In the genomic region with DNA sequence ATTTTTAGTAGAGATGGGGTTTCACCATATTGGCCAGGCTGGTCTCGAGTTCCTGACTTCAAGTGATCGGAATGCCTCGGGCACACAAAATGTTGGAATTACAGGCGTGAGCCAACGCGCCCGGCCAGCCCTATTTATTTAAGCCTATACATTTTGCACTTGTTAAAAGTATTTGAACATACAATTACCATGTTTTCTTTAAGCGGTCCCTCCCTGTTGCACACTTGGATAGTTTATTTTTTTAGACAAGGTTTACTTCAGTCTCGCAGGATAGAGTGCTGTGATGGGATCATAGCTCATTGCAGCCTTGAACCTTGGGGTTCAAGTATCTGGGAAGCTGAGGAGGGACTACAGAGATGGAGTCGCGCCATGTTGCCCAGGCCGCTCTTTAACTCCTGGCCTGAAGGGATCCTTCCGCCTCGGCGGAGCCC, we compare ENCODE assay signal across 8 cellular contexts. TPM values are rescaled to one million over a fixed set of nuclear protein-coding genes. Genes with fewer than 3 reads are reported as not detected.
DNase-seq lines count a peak whose midpoint lies in the region; ATAC-seq, FAIRE-seq and TF ChIP-seq lines count a peak whose summit lies in the region.

No MANE protein-coding gene starts in this region.

- peaks cover 9% of the 10 kb centered on the region for H3K4me1 Mint-ChIP-seq in activated naive CD4-positive, alpha-beta T cell treated with anti-CD3 and anti-CD28 coated beads, Interleukin-2, amount 50 U/mL, for 24 hours

- no peaks in the 10 kb centered on the region for H3K36me3 Mint-ChIP-seq in activated naive CD4-positive, alpha-beta T cell treated with anti-CD3 and anti-CD28 coated beads, Interleukin-2, amount 50 U/mL, for 24 hours

- H3K79me2 ChIP-seq in K562 (ENCODE audit: control insufficient read depth, insufficient read depth, low read length): no peaks in the 10 kb centered on the region; the same call in 2 of the 3 replicates
- no peaks in the 10 kb centered on the region for H3K79me2 ChIP-seq in mesendoderm (ENCODE audit: control insufficient read depth, insufficient read depth, low read length)

- no peak overlapping the region for H4K8ac ChIP-seq in mesendoderm (ENCODE audit: low read depth, low read length)

- H3K4me1 ChIP-seq in K562 (replicated peaks in 1 of 2; ENCODE audit: control insufficient read depth in 2 of 2, insufficient read depth in 2 of 2, low read length in 2 of 2) (peaks cover 7 to 23% of the 10 kb centered on the region in 2 experiments; a peak in 3 of 5 replicates), mesendoderm (ENCODE audit: control insufficient read depth, low read depth, low read length) (no peaks in the 10 kb centered on the region), upper lobe of right lung (peaks cover 4% of the 10 kb centered on the region)

- POLR2A ChIA-PET in K562 (lab: Yijun Ruan, JAX): interaction anchor here (0.9 to 1.6 kb wide), 4 partner anchors 11 to 102 kb away, joined by 3 to 6 read pairs (median 4); no protein-coding TSS in a partner anchor

- no peaks in the 10 kb centered on the region for H3K27me3 Mint-ChIP-seq in activated naive CD4-positive, alpha-beta T cell treated with anti-CD3 and anti-CD28 coated beads, Interleukin-2, amount 50 U/mL, for 24 hours

- TF ChIP-seq CTCF in K562 (IDR thresholded peaks at IDR 0.05 in 2 of 3, conservative IDR thresholded peaks at IDR 0.05 in 1 of 3; ENCODE audit: insufficient read depth in 2 of 3, low read depth in 1 of 3, low read length in 3 of 3) (no peak), upper lobe of right lung (IDR thresholded peaks at IDR 0.05) (no peak)

- TSS peak; percentile 99 for BruUV-seq in K562 (replicated peaks; lab: Mats Ljungman, UMichigan)

- H2BK15ac ChIP-seq in mesendoderm (replicated peaks; ENCODE audit: low read depth): no peak overlapping the region

- in situ Hi-C loops in K562 (cut with MboI): no loop called here

- TF ChIP-seq EP300 in K562 (IDR thresholded peaks at IDR 0.05; ENCODE audit: low read length): no peak

- no peak for TF ChIP-seq RAD21 in K562 (CRISPR knock-in tag; conservative IDR thresholded peaks at IDR 0.05 in 1 of 2, IDR thresholded peaks at IDR 0.05 in 1 of 2)

- no peak overlapping the region for H2BK120ac ChIP-seq in mesendoderm (ENCODE audit: low read depth, low read length)

- FAIRE-seq in K562 (lab: Jason Lieb, UNC): no peak

- no peaks in the 10 kb centered on the region for H3K9me1 ChIP-seq in K562 (ENCODE audit: control insufficient read depth, insufficient read depth, low read length)

- H3K56ac ChIP-seq in mesendoderm (ENCODE audit: low read length): peak overlapping the region; percentile 75

- H4K5ac ChIP-seq in mesendoderm (ENCODE audit: low read length): no peak overlapping the region

- H3K27me3 ChIP-seq in K562 (ENCODE audit: control insufficient read depth in 2 of 2, insufficient read depth in 2 of 2, low read length in 2 of 2) (no peaks in the 10 kb centered on the region), mesendoderm (ENCODE audit: insufficient read depth, low read length, poor library complexity) (no peaks in the 10 kb centered on the region), upper lobe of right lung (no peaks in the 10 kb centered on the region)

- peak overlapping the region; percentile 88 for H2AFZ ChIP-seq in K562 (ENCODE audit: low read depth, low read length)

- CTCF ChIA-PET in K562 (lab: Yijun Ruan, JAX; ENCODE audit: low intra/inter-chr PET ratio): interaction anchor here (0.8 kb wide), 1 partner anchor 97 kb away, joined by 4 read pairs; no protein-coding TSS in a partner anchor

- DNase-seq in activated naive CD4-positive, alpha-beta T cell (lab: John Stamatoyannopoulos, UW): no peak
- no peak for DNase-seq in K562 (ENCODE audit: extremely low read depth in 1 of 4, low spot score in 3 of 4)
- no peak for DNase-seq in mesendoderm
- DNase-seq in upper lobe of right lung: peak; percentile 29
- no peak for DNase-seq in KG1 (lab: John Stamatoyannopoulos, UW)
- DNase-seq in NCI-H2227 (lab: John Stamatoyannopoulos, UW; ENCODE audit: unreplicated experiment): no peak
- DNase-seq in DMS 273 treated with DMSO at 0.1 percent for 48 hours (lab: John Stamatoyannopoulos, UW): no peak

- H3K9ac ChIP-seq in K562 (ENCODE audit: insufficient read depth in 1 of 2, low read depth in 2 of 2, low read length in 2 of 2) (peak overlapping the region; percentile 84 to 100), mesendoderm (ENCODE audit: low read length) (no peak overlapping the region)

- 42% methylated on average over 15 of the region's 15 CpGs for WGBS in K562 (ENCODE audit: insufficient coverage, low coverage, missing lambda C conversion rate)
- no CpG with 5 or more reads among the region's 15 CpGs for WGBS in mesendoderm (ENCODE audit: extremely low coverage, insufficient coverage, low lambda C conversion rate)

- peak overlapping the region; percentile 61 for H3K4me3 ChIP-seq in K562
- no peak overlapping the region for H3K4me3 ChIP-seq in mesendoderm (ENCODE audit: low read length)
- H3K4me3 ChIP-seq in upper lobe of right lung: peak overlapping the region; percentile 64

- H3K9me3 Mint-ChIP-seq in activated naive CD4-positive, alpha-beta T cell treated with anti-CD3 and anti-CD28 coated beads, Interleukin-2, amount 50 U/mL, for 24 hours: no peaks in the 10 kb centered on the region

- H4K20me1 ChIP-seq in K562 (replicated peaks; ENCODE audit: control insufficient read depth, insufficient read depth, low read length): no peaks in the 10 kb centered on the region

- no peak overlapping the region for H2AK5ac ChIP-seq in mesendoderm (ENCODE audit: low read length)

- peak overlapping the region; percentile 86 for H3K4me3 Mint-ChIP-seq in activated naive CD4-positive, alpha-beta T cell treated with anti-CD3 and anti-CD28 coated beads, Interleukin-2, amount 50 U/mL, for 24 hours

- no peak overlapping the region for H3K23ac ChIP-seq in mesendoderm (ENCODE audit: low read length)

- no peak overlapping the region for H3K4ac ChIP-seq in mesendoderm (ENCODE audit: low read depth, low read length)

- H3K36me3 ChIP-seq in K562 (ENCODE audit: control insufficient read depth, insufficient read depth, low read length): no peaks in the 10 kb centered on the region
- H3K36me3 ChIP-seq in mesendoderm (ENCODE audit: control insufficient read depth, insufficient read depth, low read length): no peaks in the 10 kb centered on the region
- no peaks in the 10 kb centered on the region for H3K36me3 ChIP-seq in upper lobe of right lung

- intact Hi-C loops in K562 (cut with micrococcal nuclease): no loop called here
- intact Hi-C loops in upper lobe of right lung (cut with DNase I): no loop called here

- H3K9me3 ChIP-seq in K562 (replicated peaks; ENCODE audit: control insufficient read depth, insufficient read depth, low read depth, low read length): no peaks in the 10 kb centered on the region
- H3K9me3 ChIP-seq in upper lobe of right lung: no peaks in the 10 kb centered on the region

- no peak for TF ChIP-seq POLR2A in K562 (conservative IDR thresholded peaks at IDR 0.05)

- H3K18ac ChIP-seq in mesendoderm (ENCODE audit: low read length): no peak overlapping the region

- H3K4me2 ChIP-seq in K562 (ENCODE audit: insufficient read depth, low read length) (peak overlapping the region; percentile 94), mesendoderm (ENCODE audit: low read length) (peak overlapping the region; percentile 14)

- peak overlapping the region; percentile 87 for H3K27ac ChIP-seq in K562 (ENCODE audit: extremely low read depth, low read depth, low read length)
- no peak overlapping the region for H3K27ac ChIP-seq in mesendoderm (ENCODE audit: low read depth, low read length)
- H3K27ac ChIP-seq in upper lobe of right lung: peak overlapping the region; percentile 88

- ATAC-seq in K562 (peak; percentile 44), upper lobe of right lung (no peak)

- H3K79me1 ChIP-seq in mesendoderm (ENCODE audit: low read length): no peaks in the 10 kb centered on the region

- no peak overlapping the region for H2BK5ac ChIP-seq in mesendoderm (ENCODE audit: low read length)

- H3K27ac Mint-ChIP-seq in activated naive CD4-positive, alpha-beta T cell treated with anti-CD3 and anti-CD28 coated beads, Interleukin-2, amount 50 U/mL, for 24 hours: peak overlapping the region; percentile 80

TF ChIP-seq in K562, 482 proteins besides CTCF, POLR2A, EP300 and RAD21 (continues in another document):
- TF ChIP-seq SMARCC2 (IDR thresholded peaks at IDR 0.05; ENCODE audit: low read depth) (0 out of 2 replicates have a peak, but pooled peaks have one; percentile 18), MLLT1 (IDR thresholded peaks at IDR 0.05) (peak in 1 of 2 experiments; percentile 54; a peak in 2 of 4 replicates)

RNA-seq across cellular contexts. Expression of gene SRRM3, which starts 35.7 kb away (rescaled TPM):
- total RNA-seq in K562 (2011; cell fraction: chromatin; rRNA removed; ENCODE audit: low replicate concordance): 0.32 and 1.6 TPM in 2 replicates
- total RNA-seq in K562 (2011; cell fraction: nucleolus; rRNA removed): 0.39 and 2.3 TPM in 2 replicates
- 0.84 and 0.88 TPM in 2 replicates for total RNA-seq in K562 (2011; cell fraction: nucleoplasm; rRNA removed)
- total RNA-seq in K562 (2014; rRNA removed) (0.45 and 0.59 TPM in 2 replicates), K562 (2014; rRNA removed; fragmentation: Illumina TruSeq; extraction: Trizol) (0.16 and 0.18 TPM in 2 replicates), K562 (2015; rRNA removed; fragmentation: Illumina TruSeq; extraction: Trizol) (0.08 TPM in 1 of 2 replicates, not detected in the other), K562 (2021) (0.47 and 0.91 TPM in 2 replicates), upper lobe of right lung (1.1 TPM)
- polyA plus RNA-seq in K562 (2011; rRNA removed) (0.55 and 0.74 TPM in 2 replicates), K562 (2014; fragmentation: Illumina TruSeq; extraction: Trizol) (0.30 and 0.37 TPM in 2 replicates), K562 (2014; fragmentation: Nextera tagmentation; extraction: Ambion mirVana) (under 1 TPM in 1 of 2 experiments, not detected in 1; 0.04 TPM), K562 (2014; rRNA removed) (0.43 and 0.46 TPM in 2 replicates)
- polyA plus RNA-seq in K562 (2011; cell fraction: cytosol; rRNA removed): 1.0 and 2.3 TPM in 2 replicates
- polyA plus RNA-seq in K562 (2011; cell fraction: nucleus; rRNA removed): 0.60 and 0.94 TPM in 2 replicates
- 0.42 and 0.48 TPM in 2 replicates for polyA plus RNA-seq in K562 (2012)
- polyA minus RNA-seq in K562 (2011; rRNA and poly(A)+ RNA removed): 0.30 and 0.70 TPM in 2 replicates
- 0.48 and 1.0 TPM in 2 replicates for polyA minus RNA-seq in K562 (2011; cell fraction: cytosol; rRNA and poly(A)+ RNA removed)
- polyA minus RNA-seq in K562 (2011; cell fraction: nucleus; rRNA and poly(A)+ RNA removed): 0.44 and 0.54 TPM in 2 replicates
- polyA plus RNA-seq in mesendoderm (2013, experiment 1 of 2): 2.2 TPM
- 2.2 TPM for polyA plus RNA-seq in mesendoderm (2013, experiment 2 of 2)
